In genomic region chr10:116702165-116702564, GRCh38 we compare ENCODE assay signal across 30 cellular contexts. TPM values are rescaled to one million over a fixed set of nuclear protein-coding genes. Genes with fewer than 3 reads are reported as not detected.
"Had no signal": no experiment of that assay in that cellular context is flagged by ENCODE, and none has a peak within 500 bp of the region (broad histone marks: within the 10 kb centered on the region; RNA-seq: fewer than 3 reads in every experiment).

No MANE protein-coding gene starts in this region.

- H3K36me3 ChIP-seq: brain microvascular endothelial cell had no signal

- FAIRE-seq: astrocyte, frontal cortex had no signal

- H3K4me3 ChIP-seq: coronary artery, dorsolateral prefrontal cortex had no signal

- H3K27ac ChIP-seq: brain microvascular endothelial cell, coronary artery, WERI-Rb-1 had no signal

- H3K27me3 ChIP-seq: brain microvascular endothelial cell, dorsolateral prefrontal cortex had no signal

- DNase-seq: activated CD4-positive, alpha-beta memory T cell treated with anti-CD3 and anti-CD28 coated beads for 36 hours; activated CD4-positive, alpha-beta T cell treated with anti-CD3 and anti-CD28 coated beads for 36 hours; activated CD4-positive, alpha-beta T cell treated with anti-CD3 and anti-CD28 coated beads, Interleukin-2, amount 10 ng/mL, durations not matched to agents 24 days and 14 days; activated CD4-positive, CD25-positive, alpha-beta regulatory T cell; activated CD4-positive, CD25-positive, alpha-beta regulatory T cell treated with anti-CD3 and anti-CD28 coated beads, Interleukin-2, amount 50 U/mL, for 72 hours; activated CD8-positive, alpha-beta memory T cell treated with anti-CD3 and anti-CD28 coated beads, Interleukin-2, amount 50 U/mL, for 48 hours; activated CD8-positive, alpha-beta T cell treated with anti-CD3 and anti-CD28 coated beads, Interleukin-2, amount 10 ng/mL, durations not matched to agents 7 days and 5 days; activated gamma-delta T cell treated with Interleukin-2 at 50 U/mL for 16 hours; activated naive CD4-positive, alpha-beta T cell treated with anti-CD3 and anti-CD28 coated beads, Interleukin-2, amount 50 U/mL, for 16 hours; activated naive CD4-positive, alpha-beta T cell treated with Interleukin-2 at 50 U/mL for 16 hours; activated T-cell treated with anti-CD3 and anti-CD28 coated beads for 4 hours; activated T-cell treated with anti-CD3 and anti-CD28 coated beads, Interleukin-2, amount 50 U/mL, for 24 hours; activated T-cell treated with anti-CD3 and anti-CD28 coated beads, Interleukin-2, amount 50 U/mL, for 72 hours; amniotic stem cell; anterior cingulate cortex; brain microvascular endothelial cell; central memory CD4-positive, alpha-beta T cell; cerebellar nuclear complex; effector memory CD4-positive, alpha-beta T cell; endodermal cell; foreskin fibroblast; T-helper 1 cell; T-helper 17 cell; T1000; WERI-Rb-1 had no signal

- ATAC-seq: activated CD4-positive, alpha-beta T cell treated with anti-CD3 and anti-CD28 coated beads for 36 hours; activated CD8-positive, alpha-beta T cell treated with anti-CD3 and anti-CD28 coated beads, Interleukin-2, amount 10 ng/mL, durations not matched to agents 7 days and 5 days; activated T-cell treated with anti-CD3 and anti-CD28 coated beads, Interleukin-2, amount 50 U/mL, for 72 hours; esophagus mucosa; T-helper 17 cell had no signal

RNA-seq across cellular contexts. Expression of gene HSPA12A, which starts 40.2 kb away (rescaled TPM):
- total RNA-seq: activated CD4-positive, alpha-beta T cell treated with anti-CD3 and anti-CD28 coated beads, Interleukin-2, amount 10 ng/mL, durations not matched to agents 24 days and 14 days; activated CD8-positive, alpha-beta T cell treated with anti-CD3 and anti-CD28 coated beads, Interleukin-2, amount 10 ng/mL, durations not matched to agents 7 days and 5 days had no signal
